ENCODE assay signal across 9 cellular contexts in the genomic region with DNA sequence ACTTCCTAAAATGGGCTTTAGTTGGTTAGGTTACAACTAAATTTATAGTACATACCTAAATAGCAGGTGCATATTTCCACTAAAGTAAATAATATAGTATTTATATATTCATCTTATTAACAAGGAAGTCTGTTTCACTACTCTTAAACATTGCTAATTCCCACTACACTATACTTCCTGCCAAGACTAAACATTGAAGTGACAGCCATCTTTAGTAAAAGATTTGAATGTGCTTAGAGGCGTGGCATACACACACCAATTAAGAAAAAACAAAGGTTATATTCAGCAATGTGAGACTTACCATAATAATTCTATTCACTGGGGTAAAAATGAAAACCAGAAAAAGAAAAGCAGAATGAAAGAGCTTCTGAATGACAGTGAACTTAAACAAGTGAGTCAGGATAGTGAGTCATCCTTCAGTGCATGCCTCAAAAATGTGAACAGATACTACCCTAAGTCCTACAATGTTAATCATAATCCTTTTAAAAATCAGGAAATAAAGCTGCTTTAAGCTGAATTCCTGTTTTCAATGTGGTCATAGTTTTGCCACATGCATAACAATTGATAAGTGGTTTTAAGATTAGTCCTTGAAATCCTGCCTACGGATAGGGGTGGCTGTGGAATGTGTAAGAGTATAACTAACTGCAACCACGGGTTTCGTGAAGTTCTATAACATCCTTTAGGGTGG. TPM values are rescaled to one million over a fixed set of nuclear protein-coding genes. Genes with fewer than 3 reads are reported as not detected.
A peak's percentile ranks its signal among the peaks of the same experiment; 100 is the strongest.
DNase-seq lines count a peak whose midpoint lies in the region; ATAC-seq and TF ChIP-seq lines count a peak whose summit lies in the region.
"Had no signal": no experiment of that assay in that cellular context is flagged by ENCODE, and none has a peak within 500 bp of the region (broad histone marks: within the 10 kb centered on the region; RNA-seq: fewer than 3 reads in every experiment).

No MANE protein-coding gene starts in this region.

- H3K4me1 Mint-ChIP-seq in activated CD8-positive, alpha-beta memory T cell treated with anti-CD3 and anti-CD28 coated beads, Interleukin-2, amount 10 ng/mL, durations not matched to agents 7 days and 5 days = peaks cover 29% of the 10 kb centered on the region

- no peak overlapping the region for H3K4me3 Mint-ChIP-seq in activated CD8-positive, alpha-beta memory T cell treated with anti-CD3 and anti-CD28 coated beads, Interleukin-2, amount 10 ng/mL, durations not matched to agents 7 days and 5 days

- TF ChIP-seq EP300 in transverse colon (IDR thresholded peaks at IDR 0.05; ENCODE audit: low read depth) = no peak

- POLR2A ChIA-PET in RWPE1 (lab: Yijun Ruan, JAX; ENCODE audit: low non-redundant PET) = no interaction called here

- H3K27ac Mint-ChIP-seq in activated CD8-positive, alpha-beta memory T cell treated with anti-CD3 and anti-CD28 coated beads, Interleukin-2, amount 10 ng/mL, durations not matched to agents 7 days and 5 days = peak overlapping the region; percentile 68

- H3K4me3 ChIP-seq in fibroblast of the aortic adventitia (ENCODE audit: low read depth, low read length) = peak overlapping the region; percentile 7
- no peak overlapping the region for H3K4me3 ChIP-seq in transverse colon
- no peak overlapping the region for H3K4me3 ChIP-seq in aorta (ENCODE audit: low read length in 2 of 2)

- H3K9me3 Mint-ChIP-seq in activated CD8-positive, alpha-beta memory T cell treated with anti-CD3 and anti-CD28 coated beads, Interleukin-2, amount 10 ng/mL, durations not matched to agents 7 days and 5 days (ENCODE audit: low read depth) = no peaks in the 10 kb centered on the region

- H3K27me3 ChIP-seq in transverse colon (no peaks in the 10 kb centered on the region), aorta (ENCODE audit: control insufficient read depth in 1 of 2, insufficient read depth in 2 of 2, low read length in 1 of 2) (no peaks in the 10 kb centered on the region)

- H3K9me3 ChIP-seq in transverse colon = no peaks in the 10 kb centered on the region
- H3K9me3 ChIP-seq in aorta (ENCODE audit: control insufficient read depth, low read length) = no peaks in the 10 kb centered on the region

- 65 to 73% methylated on average over 4 of the region's 4 CpGs for WGBS in transverse colon (ENCODE audit: low coverage in 1 of 2), 2 donors
- 74 to 75% methylated on average over 4 of the region's 4 CpGs for WGBS in aorta, 2 donors

- intact Hi-C loops in transverse colon (cut with DNase I; ENCODE audit: low total_unique reads) (no loop called here), aorta (cut with DNase I) (no loop called here)

- TF ChIP-seq CTCF in RWPE1 (conservative IDR thresholded peaks at IDR 0.05; ENCODE audit: low read depth) (no peak), fibroblast of the aortic adventitia (IDR thresholded peaks at IDR 0.05; ENCODE audit: insufficient read depth, low read length) (no peak), transverse colon (IDR thresholded peaks at IDR 0.05) (no peak)

- DNase-seq in activated CD8-positive, alpha-beta memory T cell treated with anti-CD3 and anti-CD28 coated beads, Interleukin-2, amount 10 ng/mL, durations not matched to agents 7 days and 5 days = no peak
- no peak for DNase-seq in activated CD8-positive, alpha-beta memory T cell treated with anti-CD3 and anti-CD28 coated beads for 24 hours
- peak; percentile 65 for DNase-seq in RWPE1 (ENCODE audit: low spot score)
- DNase-seq in fibroblast of the aortic adventitia (ENCODE audit: low read depth) = peak; percentile 95
- no peak for DNase-seq in transverse colon
- DNase-seq in SKM-1 treated with dmso at 0.1 percent for 144 hours (lab: John Stamatoyannopoulos, UW; ENCODE audit: unreplicated experiment) = no peak
- DNase-seq in middle frontal gyrus (ENCODE audit: extremely low spot score, low spot score) = no peak
- DNase-seq in aorta = no peak
- DNase-seq: activated CD4-positive, alpha-beta T cell treated with anti-CD3 and anti-CD28 coated beads for 1 hour had no signal

- TF ChIP-seq POLR2A in transverse colon (IDR thresholded peaks at IDR 0.05) = no peak

- in situ Hi-C loops in transverse colon (cut with MboI; ENCODE audit: low pct_ligation_motif_present in 1 of 4, low pct_unique_long_range_greater_than_20kb in 1 of 4, low sequenced_read_pairs in 3 of 4) = no loop called here

- peak; percentile 59 for ATAC-seq in activated CD8-positive, alpha-beta memory T cell treated with anti-CD3 and anti-CD28 coated beads, Interleukin-2, amount 10 ng/mL, durations not matched to agents 7 days and 5 days
- ATAC-seq in aorta (ENCODE audit: low FRiP score) = no peak

- CTCF ChIA-PET in activated CD8-positive, alpha-beta memory T cell treated with anti-CD3 and anti-CD28 coated beads, Interleukin-2, amount 10 ng/mL, durations not matched to agents 7 days and 5 days (lab: Charles Lee) = interaction anchor here (0.6 kb wide), 1 partner anchor 30 kb away, joined by 3 read pairs; no protein-coding TSS in a partner anchor
- CTCF ChIA-PET in RWPE1 (lab: Yijun Ruan, JAX) = interaction anchor here (0.6 kb wide), 1 partner anchor 96 kb away, joined by 13 read pairs; no protein-coding TSS in a partner anchor

- peaks cover 5% of the 10 kb centered on the region for H3K27me3 Mint-ChIP-seq in activated CD8-positive, alpha-beta memory T cell treated with anti-CD3 and anti-CD28 coated beads, Interleukin-2, amount 10 ng/mL, durations not matched to agents 7 days and 5 days

- no peaks in the 10 kb centered on the region for H3K36me3 ChIP-seq in transverse colon
- H3K36me3 ChIP-seq in aorta (ENCODE audit: control insufficient read depth in 1 of 2, insufficient read depth in 2 of 2, low read length in 1 of 2) = no peaks in the 10 kb centered on the region

- peaks cover 0 to 27% (median 12%) of the 10 kb centered on the region in 4 donors for H3K4me1 ChIP-seq in transverse colon
- H3K4me1 ChIP-seq in aorta (ENCODE audit: control insufficient read depth in 1 of 2, insufficient read depth in 2 of 2, low read length in 2 of 2) = no peaks in the 10 kb centered on the region

- H3K27ac ChIP-seq in RWPE1 = no peak overlapping the region
- H3K27ac ChIP-seq in transverse colon = peak overlapping the region in 3 of 4 donors; percentile 29 to 53 (median 49)
- no peak overlapping the region for H3K27ac ChIP-seq in aorta (ENCODE audit: low read depth in 1 of 2, low read length in 2 of 2)

- peaks cover 1% of the 10 kb centered on the region for H3K36me3 Mint-ChIP-seq in activated CD8-positive, alpha-beta memory T cell treated with anti-CD3 and anti-CD28 coated beads, Interleukin-2, amount 10 ng/mL, durations not matched to agents 7 days and 5 days

RNA-seq across cellular contexts. Expression of a gene that starts 59.4 kb away (rescaled TPM):
- total RNA-seq in activated CD8-positive, alpha-beta memory T cell treated with anti-CD3 and anti-CD28 coated beads, Interleukin-2, amount 10 ng/mL, durations not matched to agents 7 days and 5 days = 1 to 10 TPM in 1 of 2 experiments, under 1 TPM in 1; 0.49 to 1.1 TPM
- total RNA-seq in fibroblast of the aortic adventitia (ENCODE audit: low replicate concordance) (8.3 and 15.2 TPM in 2 replicates), transverse colon (10 to 100 TPM; 17.3 to 45.8 (median 26.6) TPM), aorta (10 to 100 TPM; 11.3 to 12.5 TPM)
- polyA plus RNA-seq in aorta = 1 to 10 TPM; 3.8 to 4.1 TPM

Comparison
In these comparisons a context has a peak if more than half of its experiments do, and no peak if none do; other contexts are left out.
1. DNase-seq: peak in RWPE1 (single experiment) and fibroblast of the aortic adventitia (single experiment); none in activated CD8-positive, alpha-beta memory T cell treated with anti-CD3 and anti-CD28 coated beads, Interleukin-2, amount 10 ng/mL, durations not matched to agents 7 days and 5 days (single experiment), activated CD8-positive, alpha-beta memory T cell treated with anti-CD3 and anti-CD28 coated beads for 24 hours (single experiment), transverse colon (single experiment), SKM-1 treated with dmso at 0.1 percent for 144 hours (single experiment), middle frontal gyrus (single experiment) and aorta (0 of 2).
2. H3K27ac ChIP-seq: peak in transverse colon (3 of 4); none in RWPE1 (single experiment) and aorta (0 of 2).